22 cellular contexts compared by ENCODE assay signal in the genomic region with DNA sequence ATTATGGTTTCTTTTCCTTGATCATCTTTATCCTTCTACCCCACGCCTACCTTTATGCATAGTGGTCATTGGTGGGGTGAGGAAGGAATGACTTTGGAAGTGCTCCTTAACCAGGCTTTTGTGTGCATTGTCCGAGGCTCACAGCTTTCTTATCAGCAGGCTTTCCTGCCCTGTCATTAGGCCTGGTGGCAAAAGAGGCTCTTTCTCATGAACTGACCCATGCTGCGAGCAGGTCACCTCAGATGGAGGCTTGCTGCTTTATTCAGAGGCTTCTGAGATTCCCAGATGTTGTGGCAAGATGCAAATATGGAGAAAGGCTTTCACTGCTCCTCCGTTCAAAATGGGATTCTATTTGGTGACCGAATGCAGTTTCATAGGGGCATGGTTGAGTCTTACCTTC. TPM values are rescaled to one million over a fixed set of nuclear protein-coding genes. Genes with fewer than 3 reads are reported as not detected.
"Had no signal": no experiment of that assay in that cellular context is flagged by ENCODE, and none has a peak within 500 bp of the region (broad histone marks: within the 10 kb centered on the region; RNA-seq: fewer than 3 reads in every experiment).

No MANE protein-coding gene starts in this region.

- H3K9ac ChIP-seq: parathyroid adenoma had no signal

- H3K27ac ChIP-seq: dorsolateral prefrontal cortex, esophagus squamous epithelium, heart right ventricle, left lung, parathyroid adenoma, right lobe of liver, suprapubic skin, vagina had no signal

- H2AFZ ChIP-seq: parathyroid adenoma had no signal

- ATAC-seq: heart right ventricle; left cardiac atrium; left lung; naive thymus-derived CD8-positive, alpha-beta T cell; right lobe of liver; stimulated activated naive CD8-positive, alpha-beta T cell treated with anti-CD3 and anti-CD28 coated beads, Interleukin-15, amount 100 ng/mL, for 72 hours had no signal

- H3K27me3 ChIP-seq: heart right ventricle, left lung, right lobe of liver, suprapubic skin, vagina had no signal

- H3K4me1 ChIP-seq: heart right ventricle, left lung, parathyroid adenoma, right lobe of liver, suprapubic skin, vagina had no signal

- H3K4me3 ChIP-seq: dorsolateral prefrontal cortex, esophagus squamous epithelium, heart right ventricle, left lung, right lobe of liver, suprapubic skin, vagina had no signal

- H3K36me3 ChIP-seq: esophagus squamous epithelium, heart right ventricle, left lung, right lobe of liver, suprapubic skin, vagina had no signal

- DNase-seq: dorsolateral prefrontal cortex; effector memory CD4-positive, alpha-beta T cell; erythroblast; esophagus squamous epithelium; foreskin melanocyte; glutamatergic neuron; heart right ventricle; hippocampal formation; left cardiac atrium; left lung; naive thymus-derived CD8-positive, alpha-beta T cell; nephron progenitor cell; right lobe of liver; small intestine; stimulated activated CD4-positive, alpha-beta T cell treated with anti-CD3 and anti-CD28 coated beads, Interleukin-15, amount 100 ng/mL, for 24 hours; stimulated activated CD4-positive, alpha-beta T cell treated with anti-CD3 and anti-CD28 coated beads, Interleukin-2, amount 100 ng/mL, for 48 hours; stimulated activated naive CD4-positive, alpha-beta T cell; stimulated activated naive CD8-positive, alpha-beta T cell treated with anti-CD3 and anti-CD28 coated beads, Interleukin-15, amount 100 ng/mL, for 72 hours; trophoblast cell had no signal

- H3K9me3 ChIP-seq: esophagus squamous epithelium, left lung, right lobe of liver, suprapubic skin, vagina had no signal

RNA-seq across cellular contexts. Expression of gene DMRTA1, which starts 57.4 kb away (rescaled TPM):
- total RNA-seq: naive thymus-derived CD8-positive, alpha-beta T cell had no signal
